14 cellular contexts compared by ENCODE assay signal in genomic region chr2:234331966-234332365, GRCh38.
DNase-seq lines count a peak whose midpoint lies in the region; ATAC-seq and TF ChIP-seq lines count a peak whose summit lies in the region.
"Had no signal": no experiment of that assay in that cellular context is flagged by ENCODE, and none has a peak within 500 bp of the region (broad histone marks: within the 10 kb centered on the region; RNA-seq: fewer than 3 reads in every experiment).

No MANE protein-coding gene starts in this region.

- no peak for DNase-seq in activated naive CD4-positive, alpha-beta T cell treated with Interleukin-2 at 50 U/mL for 16 hours
- DNase-seq in T-helper 17 cell (no peak), esophagus muscularis mucosa (ENCODE audit: extremely low spot score) (peak; percentile 78), adrenal gland (no peak), DMS153 (lab: John Stamatoyannopoulos, UW) (no peak)
- DNase-seq in stimulated activated effector memory CD8-positive, alpha-beta T cell treated with anti-CD3 and anti-CD28 coated beads, Interleukin-12 subunit alpha, Interleukin-12 subunit beta, amount 100 ng/mL, for 72 hours (ENCODE audit: low spot score in 2 of 2): no peak
- DNase-seq: H7 had no signal

- peaks cover 0 to 2% (median 0%) of the 10 kb centered on the region in 4 donors for H3K27me3 ChIP-seq in esophagus muscularis mucosa
- H3K27me3 ChIP-seq in adrenal gland: no peaks in the 10 kb centered on the region

- H3K4me3 ChIP-seq in esophagus muscularis mucosa: no peak overlapping the region
- H3K4me3 ChIP-seq in adrenal gland: no peak overlapping the region
- H3K4me3 ChIP-seq: GM12878, GM23338 had no signal

- H3K27ac Mint-ChIP-seq in activated naive CD4-positive, alpha-beta T cell treated with anti-CD3 and anti-CD28 coated beads, Interleukin-2, amount 50 U/mL, for 24 hours: peak overlapping the region; percentile 1
- peak overlapping the region; percentile 74 for H3K27ac Mint-ChIP-seq in T-helper 17 cell
- H3K27ac Mint-ChIP-seq in stimulated activated effector memory CD8-positive, alpha-beta T cell treated with anti-CD3 and anti-CD28 coated beads, Interleukin-12 subunit alpha, Interleukin-12 subunit beta, amount 100 ng/mL, for 72 hours: peak overlapping the region; percentile 63
- H3K27ac Mint-ChIP-seq: GM23338 had no signal

- H3K4me1 ChIP-seq in esophagus muscularis mucosa: peaks cover 4 to 11% (median 10%) of the 10 kb centered on the region in 4 donors
- H3K4me1 ChIP-seq in adrenal gland (replicated peaks in 1 of 2): no peaks in the 10 kb centered on the region

- no peak overlapping the region for H3K4me3 Mint-ChIP-seq in activated naive CD4-positive, alpha-beta T cell treated with anti-CD3 and anti-CD28 coated beads, Interleukin-2, amount 50 U/mL, for 24 hours
- H3K4me3 Mint-ChIP-seq in T-helper 17 cell: no peak overlapping the region
- no peak overlapping the region for H3K4me3 Mint-ChIP-seq in stimulated activated effector memory CD8-positive, alpha-beta T cell treated with anti-CD3 and anti-CD28 coated beads, Interleukin-12 subunit alpha, Interleukin-12 subunit beta, amount 100 ng/mL, for 72 hours
- H3K4me3 Mint-ChIP-seq: CD14-positive monocyte, GM23338 had no signal

- H3K36me3 ChIP-seq in esophagus muscularis mucosa (no peaks in the 10 kb centered on the region), adrenal gland (replicated peaks in 1 of 2) (no peaks in the 10 kb centered on the region)

- TF ChIP-seq EP300 in esophagus muscularis mucosa (IDR thresholded peaks at IDR 0.05): no peak

- WGBS in esophagus muscularis mucosa: 94% methylated on average over 7 of the region's 7 CpGs
- WGBS in adrenal gland, 4 donors: 80 to 90% (median 84%) methylated on average over 7 of the region's 7 CpGs

- H3K27me3 Mint-ChIP-seq in activated naive CD4-positive, alpha-beta T cell treated with anti-CD3 and anti-CD28 coated beads, Interleukin-2, amount 50 U/mL, for 24 hours: no peaks in the 10 kb centered on the region
- H3K27me3 Mint-ChIP-seq in T-helper 17 cell: no peaks in the 10 kb centered on the region

- peaks cover 53% of the 10 kb centered on the region for H3K4me1 Mint-ChIP-seq in activated naive CD4-positive, alpha-beta T cell treated with anti-CD3 and anti-CD28 coated beads, Interleukin-2, amount 50 U/mL, for 24 hours
- H3K4me1 Mint-ChIP-seq in T-helper 17 cell: peaks cover 37% of the 10 kb centered on the region
- H3K4me1 Mint-ChIP-seq in stimulated activated effector memory CD8-positive, alpha-beta T cell treated with anti-CD3 and anti-CD28 coated beads, Interleukin-12 subunit alpha, Interleukin-12 subunit beta, amount 100 ng/mL, for 72 hours: peaks cover 31% of the 10 kb centered on the region

- TF ChIP-seq POLR2A in esophagus muscularis mucosa (IDR thresholded peaks at IDR 0.05; ENCODE audit: low read depth) (no peak), adrenal gland (IDR thresholded peaks at IDR 0.05) (no peak)

- no peaks in the 10 kb centered on the region for H3K9me3 ChIP-seq in T-helper 17 cell (ENCODE audit: control insufficient read depth, low read length, poor library complexity, severe bottlenecking)
- no peaks in the 10 kb centered on the region for H3K9me3 ChIP-seq in esophagus muscularis mucosa
- H3K9me3 ChIP-seq in adrenal gland (replicated peaks in 1 of 3): no peaks in the 10 kb centered on the region

- ATAC-seq in T-helper 17 cell (no peak), GM19452 (IDR thresholded peaks at IDR 0.05; ENCODE audit: unreplicated experiment) (no peak)
- ATAC-seq in stimulated activated effector memory CD8-positive, alpha-beta T cell treated with anti-CD3 and anti-CD28 coated beads, Interleukin-12 subunit alpha, Interleukin-12 subunit beta, amount 100 ng/mL, for 72 hours: no peak
- ATAC-seq: GM12878, GM23338 had no signal

- H3K9me3 Mint-ChIP-seq in activated naive CD4-positive, alpha-beta T cell treated with anti-CD3 and anti-CD28 coated beads, Interleukin-2, amount 50 U/mL, for 24 hours: no peaks in the 10 kb centered on the region
- H3K9me3 Mint-ChIP-seq in stimulated activated effector memory CD8-positive, alpha-beta T cell treated with anti-CD3 and anti-CD28 coated beads, Interleukin-12 subunit alpha, Interleukin-12 subunit beta, amount 100 ng/mL, for 72 hours: no peaks in the 10 kb centered on the region
- H3K9me3 Mint-ChIP-seq: GM23338 had no signal

- TF ChIP-seq CTCF in esophagus muscularis mucosa (IDR thresholded peaks at IDR 0.05) (no peak), adrenal gland (IDR thresholded peaks at IDR 0.05) (no peak)

- H3K27ac ChIP-seq in esophagus muscularis mucosa (replicated peaks in 1 of 4) (no peak overlapping the region), adrenal gland (no peak overlapping the region)
- H3K27ac ChIP-seq: 22Rv1, HL-60 had no signal

- intact Hi-C loops in esophagus muscularis mucosa (cut with DNase I): no loop called here
- intact Hi-C loops in adrenal gland (cut with DNase I): no loop called here

- no peaks in the 10 kb centered on the region for H3K36me3 Mint-ChIP-seq in activated naive CD4-positive, alpha-beta T cell treated with anti-CD3 and anti-CD28 coated beads, Interleukin-2, amount 50 U/mL, for 24 hours
- no peaks in the 10 kb centered on the region for H3K36me3 Mint-ChIP-seq in T-helper 17 cell (ENCODE audit: low read depth)
- H3K36me3 Mint-ChIP-seq in stimulated activated effector memory CD8-positive, alpha-beta T cell treated with anti-CD3 and anti-CD28 coated beads, Interleukin-12 subunit alpha, Interleukin-12 subunit beta, amount 100 ng/mL, for 72 hours: no peaks in the 10 kb centered on the region
- H3K36me3 Mint-ChIP-seq: CD14-positive monocyte had no signal

Comparison
In these comparisons a context has a peak if more than half of its experiments do, and no peak if none do; other contexts are left out.
1. H3K27ac Mint-ChIP-seq: peak in every context shown above with its lines; median percentile 74 in T-helper 17 cell; 63 in stimulated activated effector memory CD8-positive, alpha-beta T cell treated with anti-CD3 and anti-CD28 coated beads, Interleukin-12 subunit alpha, Interleukin-12 subunit beta, amount 100 ng/mL, for 72 hours; 1 in activated naive CD4-positive, alpha-beta T cell treated with anti-CD3 and anti-CD28 coated beads, Interleukin-2, amount 50 U/mL, for 24 hours.